ENCODE assay signal across 14 cellular contexts in genomic region chr17:74756891-74757290, GRCh38. TPM values are rescaled to one million over a fixed set of nuclear protein-coding genes. Genes with fewer than 3 reads are reported as not detected.
DNase-seq lines count a peak whose midpoint lies in the region; ATAC-seq and FAIRE-seq lines count a peak whose summit lies in the region.
"Had no signal": no experiment of that assay in that cellular context is flagged by ENCODE, and none has a peak within 500 bp of the region (broad histone marks: within the 10 kb centered on the region; RNA-seq: fewer than 3 reads in every experiment).

No MANE protein-coding gene starts in this region.

- no peak for FAIRE-seq in small intestine (lab: Jason Lieb, UNC)
- FAIRE-seq: GM12891 had no signal

- no peaks in the 10 kb centered on the region for H3K36me3 ChIP-seq in SJCRH30
- peaks cover 1 to 15% of the 10 kb centered on the region in 2 donors for H3K36me3 ChIP-seq in esophagus (ENCODE audit: control insufficient read depth in 2 of 2, insufficient read depth in 2 of 2, low read length in 1 of 2)
- H3K36me3 ChIP-seq in small intestine (ENCODE audit: control insufficient read depth in 2 of 2, insufficient read depth in 2 of 2, low read length in 2 of 2): peaks cover 0 to 5% of the 10 kb centered on the region in 2 donors
- H3K36me3 ChIP-seq: uterus had no signal

- H3K36me3 Mint-ChIP-seq in activated T-cell treated with anti-CD3 and anti-CD28 coated beads, Interleukin-2, amount 50 U/mL, for 24 hours (ENCODE audit: low read depth): peaks cover 59% of the 10 kb centered on the region
- H3K36me3 Mint-ChIP-seq in activated T-cell treated with anti-CD3 and anti-CD28 coated beads, Interleukin-2, amount 50 U/mL, for 4 hours (ENCODE audit: insufficient read depth): peaks cover 7% of the 10 kb centered on the region

- 43 to 46% methylated on average over 3 of the region's 3 CpGs for WGBS in esophagus, 2 donors
- 40 to 65% (median 54%) methylated on average over 3 of the region's 3 CpGs for WGBS in small intestine, 3 donors

- DNase-seq in activated T-cell treated with anti-CD3 and anti-CD28 coated beads, Interleukin-2, amount 50 U/mL, for 24 hours: no peak
- no peak for DNase-seq in activated T-cell treated with anti-CD3 and anti-CD28 coated beads, Interleukin-2, amount 50 U/mL, for 4 hours
- DNase-seq in SJCRH30 (no peak), small intestine (no peak), NCI-H774 (lab: John Stamatoyannopoulos, UW) (no peak), NCI-H146 (lab: John Stamatoyannopoulos, UW) (no peak)
- DNase-seq: effector CD4-positive, alpha-beta T cell; kidney glomerular epithelial cell; uterus had no signal

- peaks cover 93% of the 10 kb centered on the region for H3K4me1 Mint-ChIP-seq in activated T-cell treated with anti-CD3 and anti-CD28 coated beads, Interleukin-2, amount 50 U/mL, for 24 hours (ENCODE audit: low read depth)
- peaks cover 92% of the 10 kb centered on the region for H3K4me1 Mint-ChIP-seq in activated T-cell treated with anti-CD3 and anti-CD28 coated beads, Interleukin-2, amount 50 U/mL, for 4 hours (ENCODE audit: low read depth)

- H3K27ac ChIP-seq in SJCRH30 (peak overlapping the region; percentile 71; the same call in 1 of the 2 replicates), esophagus (ENCODE audit: low read depth in 2 of 2, low read length in 1 of 2) (peak overlapping the region; percentile 88 to 95), small intestine (ENCODE audit: low read depth in 1 of 2, low read length in 1 of 2) (peak overlapping the region; percentile 85 to 92)
- H3K27ac ChIP-seq: uterus had no signal

- peaks cover 53% of the 10 kb centered on the region for H3K4me1 ChIP-seq in SJCRH30
- H3K4me1 ChIP-seq in esophagus (ENCODE audit: control insufficient read depth in 2 of 2, insufficient read depth in 2 of 2, low read length in 1 of 2): peaks cover 8 to 58% of the 10 kb centered on the region in 2 donors
- H3K4me1 ChIP-seq in small intestine (ENCODE audit: control insufficient read depth in 2 of 2, insufficient read depth in 1 of 2, low read depth in 1 of 2, low read length in 1 of 2): peaks cover 41 to 50% of the 10 kb centered on the region in 2 donors
- H3K4me1 ChIP-seq: uterus had no signal

- no peaks in the 10 kb centered on the region for H3K9me3 Mint-ChIP-seq in activated T-cell treated with anti-CD3 and anti-CD28 coated beads, Interleukin-2, amount 50 U/mL, for 24 hours
- no peaks in the 10 kb centered on the region for H3K9me3 Mint-ChIP-seq in activated T-cell treated with anti-CD3 and anti-CD28 coated beads, Interleukin-2, amount 50 U/mL, for 4 hours

- no peaks in the 10 kb centered on the region for H3K27me3 Mint-ChIP-seq in activated T-cell treated with anti-CD3 and anti-CD28 coated beads, Interleukin-2, amount 50 U/mL, for 24 hours
- H3K27me3 Mint-ChIP-seq in activated T-cell treated with anti-CD3 and anti-CD28 coated beads, Interleukin-2, amount 50 U/mL, for 4 hours (ENCODE audit: low read depth): no peaks in the 10 kb centered on the region

- no peak overlapping the region for H3K4me3 Mint-ChIP-seq in activated T-cell treated with anti-CD3 and anti-CD28 coated beads, Interleukin-2, amount 50 U/mL, for 24 hours
- no peak overlapping the region for H3K4me3 Mint-ChIP-seq in activated T-cell treated with anti-CD3 and anti-CD28 coated beads, Interleukin-2, amount 50 U/mL, for 4 hours

- H3K4me3 ChIP-seq in SJCRH30: no peak overlapping the region
- H3K4me3 ChIP-seq in esophagus (ENCODE audit: low read depth in 1 of 2, low read length in 2 of 2): no peak overlapping the region
- H3K4me3 ChIP-seq in small intestine (ENCODE audit: low read depth in 1 of 2, low read length in 2 of 2): peak overlapping the region in 1 of 2 donors; percentile 2
- H3K4me3 ChIP-seq: uterus had no signal

- H3K27ac Mint-ChIP-seq in activated T-cell treated with anti-CD3 and anti-CD28 coated beads, Interleukin-2, amount 50 U/mL, for 24 hours: peak overlapping the region; percentile 89

- no peak for ATAC-seq in activated T-cell treated with anti-CD3 and anti-CD28 coated beads, Interleukin-2, amount 50 U/mL, for 4 hours
- ATAC-seq in HG03442 (IDR thresholded peaks at IDR 0.05; ENCODE audit: unreplicated experiment): no peak

- H3K9me3 ChIP-seq in SJCRH30 (replicated peaks) (no peaks in the 10 kb centered on the region), esophagus (ENCODE audit: control insufficient read depth in 2 of 2, insufficient read depth in 1 of 2, low read depth in 1 of 2, low read length in 1 of 2) (no peaks in the 10 kb centered on the region), small intestine (ENCODE audit: control insufficient read depth, low read depth) (no peaks in the 10 kb centered on the region)
- H3K9me3 ChIP-seq: uterus had no signal

- no peaks in the 10 kb centered on the region for H3K27me3 ChIP-seq in SJCRH30
- H3K27me3 ChIP-seq in esophagus (ENCODE audit: control insufficient read depth in 1 of 2, insufficient read depth in 2 of 2, low read length in 2 of 2): no peaks in the 10 kb centered on the region
- no peaks in the 10 kb centered on the region for H3K27me3 ChIP-seq in small intestine (ENCODE audit: control insufficient read depth in 2 of 2, insufficient read depth in 2 of 2, low read length in 2 of 2)
- H3K27me3 ChIP-seq: uterus had no signal

RNA-seq across cellular contexts. Expression of gene NHERF1, which starts 8.5 kb away (rescaled TPM):
- 100 to 1,000 TPM; 124 to 138 (median 137) TPM for total RNA-seq in activated T-cell treated with anti-CD3 and anti-CD28 coated beads, Interleukin-2, amount 50 U/mL, for 4 hours
- total RNA-seq in SJCRH30 (2014; rRNA removed; shearing (Covaris generic)): 42.0 and 45.4 TPM in 2 replicates
- polyA plus RNA-seq in esophagus (100 to 1,000 TPM; 108 to 224 TPM), small intestine (100 to 1,000 TPM; 231 to 592 (median 569) TPM)

RNA-seq across cellular contexts. Expression of gene NAT9, which starts 19.3 kb away (rescaled TPM):
- 10 to 100 TPM; 63.1 to 68.7 (median 65.9) TPM for total RNA-seq in activated T-cell treated with anti-CD3 and anti-CD28 coated beads, Interleukin-2, amount 50 U/mL, for 4 hours
- 47.7 and 50.1 TPM in 2 replicates for total RNA-seq in SJCRH30 (2014; rRNA removed; shearing (Covaris generic))
- 10 to 100 TPM; 19.7 to 25.6 TPM for polyA plus RNA-seq in esophagus
- polyA plus RNA-seq in small intestine: 10 to 100 TPM; 12.4 to 28.3 (median 16.3) TPM

RNA-seq across cellular contexts. Expression of gene RAB37, which starts 19.8 kb away (rescaled TPM):
- total RNA-seq in activated T-cell treated with anti-CD3 and anti-CD28 coated beads, Interleukin-2, amount 50 U/mL, for 4 hours: under 1 TPM; 0.29 to 0.98 (median 0.33) TPM
- total RNA-seq in SJCRH30 (2014; rRNA removed; shearing (Covaris generic)): 1.3 and 3.0 TPM in 2 replicates
- polyA plus RNA-seq in esophagus (under 1 TPM; 0.66 to 0.86 TPM), small intestine (1 to 10 TPM; 1.8 to 4.5 (median 3.8) TPM)

RNA-seq across cellular contexts. Expression of gene CD300LF, which starts 44.2 kb away (rescaled TPM):
- not detected for total RNA-seq in activated T-cell treated with anti-CD3 and anti-CD28 coated beads, Interleukin-2, amount 50 U/mL, for 4 hours
- total RNA-seq in SJCRH30 (2014; rRNA removed; shearing (Covaris generic)): not detected in 2 replicates
- under 1 TPM; 0.04 to 0.14 TPM for polyA plus RNA-seq in esophagus
- polyA plus RNA-seq in small intestine: 1 to 10 TPM; 1.6 to 5.7 (median 2.3) TPM
- total RNA-seq: activated CD8-positive, alpha-beta memory T cell treated with anti-CD3 and anti-CD28 coated beads for 36 hours; T-helper 1 cell treated with Interleukin-12 subunit alpha and Interleukin-12 subunit beta and Interleukin-4 antibody, amounts not matched to agents 30 ng/mL and 1 ng/mL, for 36 hours had no signal
